In the genomic region with DNA sequence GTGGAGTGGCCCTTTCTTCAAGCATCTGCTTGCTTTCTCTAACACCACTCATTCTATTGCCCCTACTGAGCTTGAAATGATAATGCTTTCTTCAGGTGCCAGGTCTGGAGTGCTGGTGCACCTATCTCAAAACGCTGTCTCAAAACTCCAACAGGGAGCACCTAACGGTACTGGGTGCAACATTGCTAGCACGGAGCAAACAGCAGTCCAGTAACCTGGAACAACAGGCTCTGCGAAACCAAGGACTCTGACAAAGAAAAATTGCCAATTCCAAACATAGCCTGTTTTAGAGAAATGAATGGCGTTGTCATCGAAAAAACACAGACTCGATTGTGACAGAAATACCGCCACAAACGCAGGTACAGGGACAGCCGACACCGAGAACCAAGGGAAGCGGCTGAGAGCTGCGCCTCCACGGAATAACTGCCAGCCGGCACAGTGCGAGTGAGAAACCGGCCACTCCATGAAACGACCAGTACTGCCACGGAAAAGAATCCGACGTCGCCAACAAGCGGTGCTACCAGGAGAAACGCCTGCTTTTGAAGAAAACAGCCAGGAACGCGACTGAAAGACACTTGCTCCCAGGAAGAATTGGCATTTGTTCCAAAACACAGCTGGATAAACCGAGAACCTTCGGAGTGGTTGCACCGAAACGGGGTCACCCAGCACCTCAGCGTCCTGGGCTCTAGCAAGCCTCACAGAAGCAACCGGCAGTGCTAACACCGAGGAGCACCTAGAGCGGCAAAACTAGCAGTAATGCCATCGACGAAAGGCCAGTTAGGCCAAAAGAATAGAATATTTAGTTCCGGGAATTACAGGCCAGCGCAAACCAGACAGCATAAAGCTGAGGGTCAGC, we compare ENCODE assay signal across 10 cellular contexts.
DNase-seq lines count a peak whose midpoint lies in the region; ATAC-seq, FAIRE-seq and TF ChIP-seq lines count a peak whose summit lies in the region.
"Had no signal": no experiment of that assay in that cellular context is flagged by ENCODE, and none has a peak within 500 bp of the region (broad histone marks: within the 10 kb centered on the region; RNA-seq: fewer than 3 reads in every experiment).

No MANE protein-coding gene starts in this region.

- H3K9me3 Mint-ChIP-seq in T-helper 2 cell treated with Interferon-gamma antibody and Interleukin-4, amounts not matched to agents 5 μg/mL and 100 μg/mL, for 36 hours: no peaks in the 10 kb centered on the region

- no peak for TF ChIP-seq POLR2A in H54 (IDR thresholded peaks at IDR 0.05; ENCODE audit: low read depth, low read length)

- peak overlapping the region; percentile 53 for H3K27ac ChIP-seq in stomach smooth muscle (ENCODE audit: low read length)

- H3K9ac ChIP-seq in stomach smooth muscle (ENCODE audit: low read length in 2 of 2): peak overlapping the region in 1 of 2 donors; percentile 36

- H3K9me3 ChIP-seq in stomach smooth muscle (ENCODE audit: control insufficient read depth in 2 of 2, low read length in 2 of 2): peaks cover 0 to 6% of the 10 kb centered on the region in 2 donors

- H3K27me3 ChIP-seq in stomach smooth muscle (ENCODE audit: control insufficient read depth in 1 of 2, insufficient read depth in 2 of 2, low read length in 2 of 2): peaks cover 63 to 82% of the 10 kb centered on the region in 2 donors

- no peaks in the 10 kb centered on the region for H3K36me3 ChIP-seq in stomach smooth muscle (ENCODE audit: control insufficient read depth in 2 of 2, insufficient read depth in 2 of 2, low read length in 2 of 2)

- peak overlapping the region; percentile 93 for H3K4me3 Mint-ChIP-seq in T-helper 2 cell treated with Interferon-gamma antibody and Interleukin-4, amounts not matched to agents 5 μg/mL and 100 μg/mL, for 36 hours

- no peak for FAIRE-seq in H54 (lab: Jason Lieb, UNC)
- FAIRE-seq: colon had no signal

- in situ Hi-C loops in astrocyte of the spinal cord (cut with HindIII; ENCODE audit: low sequenced_read_pairs): no loop called here

- peaks cover 40% of the 10 kb centered on the region for H3K4me1 Mint-ChIP-seq in T-helper 2 cell treated with Interferon-gamma antibody and Interleukin-4, amounts not matched to agents 5 μg/mL and 100 μg/mL, for 36 hours (ENCODE audit: low read depth)

- no peak for TF ChIP-seq CTCF in astrocyte of the spinal cord (IDR thresholded peaks at IDR 0.05; ENCODE audit: low read depth, low read length)

- H3K4me3 ChIP-seq in astrocyte of the spinal cord (ENCODE audit: low read depth, low read length) (peak overlapping the region; percentile 35), stomach smooth muscle (ENCODE audit: low read length in 2 of 2) (peak overlapping the region; percentile 48 to 66)

- peak overlapping the region; percentile 95 for H3K27ac Mint-ChIP-seq in T-helper 2 cell treated with Interferon-gamma antibody and Interleukin-4, amounts not matched to agents 5 μg/mL and 100 μg/mL, for 36 hours

- H3K4me1 ChIP-seq in stomach smooth muscle (ENCODE audit: control insufficient read depth, insufficient read depth, low read length): peaks cover 30% of the 10 kb centered on the region

- no peaks in the 10 kb centered on the region for H3K27me3 Mint-ChIP-seq in T-helper 2 cell treated with Interferon-gamma antibody and Interleukin-4, amounts not matched to agents 5 μg/mL and 100 μg/mL, for 36 hours (ENCODE audit: low read depth)

- DNase-seq in T-helper 2 cell treated with Interferon-gamma antibody and Interleukin-4, amounts not matched to agents 5 μg/mL and 100 μg/mL, for 36 hours (ENCODE audit: low spot score): no peak
- DNase-seq in T-helper 2 cell (no peak), astrocyte of the spinal cord (ENCODE audit: low read depth, low spot score) (peak; percentile 73), islet precursor cell (peak; percentile 66), HPDE6-E6E7 (ENCODE audit: extremely low spot score) (no peak), H54 (ENCODE audit: insufficient read length, low spot score) (no peak)
- DNase-seq: NK-92 treated with Interleukin-12 subunit alpha and Interleukin-12 subunit beta, amount 100 ng/mL, for 24 hours had no signal

- peaks cover 16% of the 10 kb centered on the region for H3K36me3 Mint-ChIP-seq in T-helper 2 cell treated with Interferon-gamma antibody and Interleukin-4, amounts not matched to agents 5 μg/mL and 100 μg/mL, for 36 hours (ENCODE audit: low read depth)

- ATAC-seq in HG02870 (IDR thresholded peaks at IDR 0.05; ENCODE audit: unreplicated experiment): no peak

Comparison
In these comparisons a context has a peak if more than half of its experiments do, and no peak if none do; other contexts are left out.
1. DNase-seq: peak in astrocyte of the spinal cord (single experiment) and islet precursor cell (single experiment); none in T-helper 2 cell treated with Interferon-gamma antibody and Interleukin-4, amounts not matched to agents 5 μg/mL and 100 μg/mL, for 36 hours (single experiment), T-helper 2 cell (0 of 5), HPDE6-E6E7 (single experiment) and H54 (single experiment).